In the genomic region with DNA sequence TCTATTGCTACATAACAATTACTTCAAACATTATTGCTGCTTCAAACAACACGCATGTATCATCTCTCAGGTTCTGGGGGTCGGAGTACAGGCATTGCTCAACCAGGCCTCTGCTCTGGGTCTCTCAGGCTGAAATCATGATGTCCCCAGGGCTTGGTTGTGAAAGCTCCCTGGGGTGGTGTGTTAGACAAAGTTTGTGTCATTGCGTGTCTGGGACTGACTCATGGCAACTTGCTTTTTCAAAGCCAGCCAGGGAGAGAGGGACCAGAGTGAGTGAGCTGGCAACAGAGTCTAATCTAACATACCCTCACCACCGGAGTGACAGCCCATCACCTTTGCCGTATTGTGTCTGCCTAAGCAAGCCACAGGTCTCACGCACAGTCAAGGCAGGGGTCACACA, we compare ENCODE assay signal across 22 cellular contexts.
DNase-seq lines count a peak whose midpoint lies in the region; FAIRE-seq and TF ChIP-seq lines count a peak whose summit lies in the region.
"Had no signal": no experiment of that assay in that cellular context is flagged by ENCODE, and none has a peak within 500 bp of the region (broad histone marks: within the 10 kb centered on the region; RNA-seq: fewer than 3 reads in every experiment).

No MANE protein-coding gene starts in this region.

- no peak overlapping the region for H3K4me3 Mint-ChIP-seq in activated CD4-positive, alpha-beta memory T cell treated with anti-CD3 and anti-CD28 coated beads for 36 hours
- H3K4me3 Mint-ChIP-seq: activated CD4-positive, alpha-beta T cell treated with anti-CD3 and anti-CD28 coated beads for 36 hours; naive thymus-derived CD8-positive, alpha-beta T cell had no signal

- H3K9ac ChIP-seq in fibroblast of lung (ENCODE audit: insufficient read depth, low read length) (no peak overlapping the region), kidney (ENCODE audit: low read length in 2 of 2) (no peak overlapping the region)
- H3K9ac ChIP-seq: BLaER1, SK-N-SH had no signal

- H3K9me3 Mint-ChIP-seq in activated CD4-positive, alpha-beta memory T cell treated with anti-CD3 and anti-CD28 coated beads for 36 hours: no peaks in the 10 kb centered on the region
- H3K9me3 Mint-ChIP-seq: naive thymus-derived CD8-positive, alpha-beta T cell had no signal

- CTCF ChIA-PET in activated CD4-positive, alpha-beta memory T cell treated with anti-CD3 and anti-CD28 coated beads for 36 hours (lab: Charles Lee): interaction anchor here (1.3 to 3.4 kb wide), 2 partner anchors 649 to 767 kb away, joined by 3 to 23 read pairs; no protein-coding TSS in a partner anchor

- intact Hi-C loops in kidney (cut with DNase I): no loop called here
- intact Hi-C loops in activated CD4-positive, alpha-beta memory T cell treated with anti-CD3 and anti-CD28 coated beads for 36 hours (cut with micrococcal nuclease): loop anchor here (10.0 kb wide), 1 partner anchor 248 kb away; no protein-coding TSS in a partner anchor

- H3K4me1 ChIP-seq in fibroblast of lung (ENCODE audit: control insufficient read depth, extremely low read depth, insufficient read depth, low read length): no peaks in the 10 kb centered on the region
- H3K4me1 ChIP-seq in kidney (ENCODE audit: control insufficient read depth in 1 of 2, insufficient read depth in 1 of 2, low read depth in 1 of 2, low read length in 2 of 2): no peaks in the 10 kb centered on the region
- H3K4me1 ChIP-seq: BLaER1 had no signal

- H3K4me3 ChIP-seq in fibroblast of lung (replicated peaks in 1 of 4; ENCODE audit: control extremely low read depth in 1 of 4, insufficient read depth in 1 of 4, low read depth in 3 of 4, low read length in 4 of 4) (no peak overlapping the region), kidney (ENCODE audit: low read length in 2 of 2) (no peak overlapping the region)
- H3K4me3 ChIP-seq: BLaER1, coronary artery had no signal

- no peaks in the 10 kb centered on the region for H3K9me3 ChIP-seq in fibroblast of lung (ENCODE audit: control insufficient read depth, insufficient read depth, low read depth, low read length)
- no peaks in the 10 kb centered on the region for H3K9me3 ChIP-seq in kidney (ENCODE audit: control insufficient read depth in 1 of 2, low read length in 2 of 2)
- H3K9me3 ChIP-seq: BLaER1, SK-N-SH had no signal

- no peaks in the 10 kb centered on the region for H3K36me3 ChIP-seq in fibroblast of lung (ENCODE audit: control insufficient read depth, insufficient read depth, low read length)
- no peaks in the 10 kb centered on the region for H3K36me3 ChIP-seq in kidney (ENCODE audit: control insufficient read depth in 1 of 2, insufficient read depth in 2 of 2, low read length in 2 of 2)
- H3K36me3 ChIP-seq: BLaER1 had no signal

- DNase-seq in GM03348 (ENCODE audit: low spot score): peak; percentile 27
- peak; percentile 35 for DNase-seq in T1000 (lab: John Stamatoyannopoulos, UW)
- peak; percentile 23 to 53 for DNase-seq in fibroblast of lung (ENCODE audit: low read depth in 2 of 2)
- DNase-seq in renal cortical epithelial cell (ENCODE audit: low read depth): peak; percentile 9
- no peak for DNase-seq in iPS-NIHi11 (ENCODE audit: low spot score)
- no peak for DNase-seq in kidney
- no peak for DNase-seq in activated CD4-positive, alpha-beta memory T cell treated with anti-CD3 and anti-CD28 coated beads for 36 hours
- DNase-seq: activated CD4-positive, alpha-beta T cell treated with anti-CD3 and anti-CD28 coated beads for 36 hours; activated gamma-delta T cell; anterior cingulate cortex; GF-D8; KG1; naive thymus-derived CD8-positive, alpha-beta T cell; NCI-H1105; SK-N-SH; small intestine; stimulated activated CD4-positive, alpha-beta T cell treated with anti-CD3 and anti-CD28 coated beads, Interleukin-4, amount 100 ng/mL, for 4 hours; substantia nigra had no signal

- H3K27ac ChIP-seq in fibroblast of lung (ENCODE audit: insufficient read depth, low read length): no peak overlapping the region
- no peak overlapping the region for H3K27ac ChIP-seq in kidney (ENCODE audit: low read depth in 2 of 2, low read length in 2 of 2)
- H3K27ac ChIP-seq: BLaER1, coronary artery had no signal

- H2AFZ ChIP-seq in fibroblast of lung (ENCODE audit: low read length): no peak overlapping the region

- TF ChIP-seq CTCF in fibroblast of lung (conservative IDR thresholded peaks at IDR 0.05 in 1 of 2, IDR thresholded peaks at IDR 0.05 in 1 of 2; ENCODE audit: low read depth in 1 of 2, low read length in 2 of 2): no peak
- no peak for TF ChIP-seq CTCF in kidney (IDR thresholded peaks at IDR 0.05; ENCODE audit: borderline replicate concordance, extremely low read depth, insufficient read depth)

- peaks cover 5% of the 10 kb centered on the region for H3K4me1 Mint-ChIP-seq in activated CD4-positive, alpha-beta memory T cell treated with anti-CD3 and anti-CD28 coated beads for 36 hours (ENCODE audit: low read depth)
- H3K4me1 Mint-ChIP-seq: activated CD4-positive, alpha-beta T cell treated with anti-CD3 and anti-CD28 coated beads for 36 hours had no signal

- peaks cover 23% of the 10 kb centered on the region for H3K27me3 Mint-ChIP-seq in activated CD4-positive, alpha-beta memory T cell treated with anti-CD3 and anti-CD28 coated beads for 36 hours

- no peaks in the 10 kb centered on the region for H3K79me2 ChIP-seq in fibroblast of lung (ENCODE audit: control insufficient read depth, insufficient read depth, low read length)

- POLR2A ChIA-PET in activated CD4-positive, alpha-beta memory T cell treated with anti-CD3 and anti-CD28 coated beads for 36 hours (lab: Charles Lee): no interaction called here

- no peaks in the 10 kb centered on the region for H3K27me3 ChIP-seq in fibroblast of lung (ENCODE audit: control insufficient read depth, insufficient read depth, low read length)
- H3K27me3 ChIP-seq: BLaER1 had no signal

- H3K27ac Mint-ChIP-seq in activated CD4-positive, alpha-beta memory T cell treated with anti-CD3 and anti-CD28 coated beads for 36 hours: no peak overlapping the region
- H3K27ac Mint-ChIP-seq: activated CD4-positive, alpha-beta T cell treated with anti-CD3 and anti-CD28 coated beads for 36 hours; naive thymus-derived CD8-positive, alpha-beta T cell had no signal

- H3K4me2 ChIP-seq in fibroblast of lung (ENCODE audit: extremely low read depth, insufficient read depth, low read length): no peak overlapping the region
- H3K4me2 ChIP-seq: BLaER1, SK-N-SH had no signal

- no peak for FAIRE-seq in kidney (lab: Jason Lieb, UNC)
- FAIRE-seq: D721Med, endometrium, small intestine had no signal

- H4K20me1 ChIP-seq in fibroblast of lung (ENCODE audit: control insufficient read depth, extremely low read depth, insufficient read depth, low read length): no peaks in the 10 kb centered on the region
- H4K20me1 ChIP-seq: BLaER1 had no signal

- H3K36me3 Mint-ChIP-seq in activated CD4-positive, alpha-beta memory T cell treated with anti-CD3 and anti-CD28 coated beads for 36 hours: no peaks in the 10 kb centered on the region
- H3K36me3 Mint-ChIP-seq: naive thymus-derived CD8-positive, alpha-beta T cell had no signal

Comparison
In these comparisons a context has a peak if more than half of its experiments do, and no peak if none do; other contexts are left out.
1. DNase-seq: peak in GM03348 (single experiment), T1000 (single experiment), fibroblast of lung (2 of 2) and renal cortical epithelial cell (single experiment); none in iPS-NIHi11 (single experiment), kidney (single experiment) and activated CD4-positive, alpha-beta memory T cell treated with anti-CD3 and anti-CD28 coated beads for 36 hours (single experiment).